Comparison of ENCODE assay signal across 8 cellular contexts in genomic region chr6:18323935-18324707, GRCh38. TPM values are rescaled to one million over a fixed set of nuclear protein-coding genes. Genes with fewer than 3 reads are reported as not detected.
A peak's percentile ranks its signal among the peaks of the same experiment; 100 is the strongest.
DNase-seq lines count a peak whose midpoint lies in the region; ATAC-seq, FAIRE-seq and TF ChIP-seq lines count a peak whose summit lies in the region.

No MANE protein-coding gene starts in this region.

- POLR2A ChIA-PET in K562 (lab: Yijun Ruan, JAX) = interaction anchor here (0.9 kb wide), 1 partner anchor 8 kb away, joined by 3 read pairs; no protein-coding TSS in a partner anchor

- peak; percentile 79 to 87 for TF ChIP-seq RAD21 in K562 (CRISPR knock-in tag; conservative IDR thresholded peaks at IDR 0.05 in 1 of 2, IDR thresholded peaks at IDR 0.05 in 1 of 2)

- no peak overlapping the region for H3K4me3 ChIP-seq in K562
- H3K4me3 ChIP-seq in testis = no peak overlapping the region

- BruUV-seq in K562 (replicated peaks; lab: Mats Ljungman, UMichigan) = no TSS peak

- FAIRE-seq in K562 (lab: Jason Lieb, UNC) = peak; percentile 84

- H3K9me1 ChIP-seq in K562 (ENCODE audit: control insufficient read depth, insufficient read depth, low read length) = no peaks in the 10 kb centered on the region

- no peak overlapping the region for H2AFZ ChIP-seq in K562 (ENCODE audit: low read depth, low read length)

- no peaks in the 10 kb centered on the region for H3K9me3 ChIP-seq in K562 (replicated peaks; ENCODE audit: control insufficient read depth, insufficient read depth, low read depth, low read length)
- H3K9me3 ChIP-seq in testis = no peaks in the 10 kb centered on the region

- 0 out of 2 replicates have a peak, but pooled peaks cover 3% of the 10 kb centered on the region for H4K20me1 ChIP-seq in K562 (replicated peaks; ENCODE audit: control insufficient read depth, insufficient read depth, low read length)

- no peak for TF ChIP-seq EP300 in K562 (IDR thresholded peaks at IDR 0.05; ENCODE audit: low read length)

- no peaks in the 10 kb centered on the region for H3K79me2 ChIP-seq in K562 (ENCODE audit: control insufficient read depth, insufficient read depth, low read length)

- H3K9ac ChIP-seq in K562 (ENCODE audit: insufficient read depth in 1 of 2, low read depth in 2 of 2, low read length in 2 of 2) = no peak overlapping the region

- DNase-seq in AG09319 (ENCODE audit: extremely low read depth, low read depth) (no peak), GM13977 (ENCODE audit: low spot score) (peak; percentile 63), NCI-H69 (lab: John Stamatoyannopoulos, UW) (peak; percentile 77), K562 (ENCODE audit: extremely low read depth in 1 of 4, low spot score in 3 of 4) (peak; percentile 42 to 60 (median 56)), iPS-NIHi7 (ENCODE audit: extremely low spot score) (peak; percentile 68), testis (peak; percentile 25)
- no peak for DNase-seq in activated naive CD4-positive, alpha-beta T cell treated with anti-CD3 and anti-CD28 coated beads, Interleukin-2, amount 50 U/mL, for 16 hours

- no peaks in the 10 kb centered on the region for H3K4me1 ChIP-seq in K562 (replicated peaks in 1 of 2; ENCODE audit: control insufficient read depth in 2 of 2, insufficient read depth in 2 of 2, low read length in 2 of 2)
- H3K4me1 ChIP-seq in testis = no peaks in the 10 kb centered on the region

- peak; percentile 71 for ATAC-seq in HG03378 (IDR thresholded peaks at IDR 0.05; ENCODE audit: unreplicated experiment)
- ATAC-seq in K562 = peak; percentile 82

- in situ Hi-C loops in GM13977 (cut with MboI; ENCODE audit: low pct_unique_long_range_greater_than_20kb, low sequenced_read_pairs, unreplicated experiment) (no loop called here), K562 (cut with MboI) (loop anchor here (25.0 kb wide), 1 partner anchor 1162 kb away; no protein-coding TSS in a partner anchor)

- under 1% methylated on average over 8 of the region's 8 CpGs for WGBS in K562 (ENCODE audit: insufficient coverage, low coverage, missing lambda C conversion rate)
- WGBS in testis, 2 donors = 44 to 51% methylated on average over 8 of the region's 8 CpGs

- intact Hi-C loops in K562 (cut with micrococcal nuclease) = loop anchor here (1.0 to 10.0 kb wide), 4 partner anchors 180 to 1167 kb away; no protein-coding TSS in a partner anchor
- intact Hi-C loops in testis (cut with DNase I; ENCODE audit: low total_unique reads) = no loop called here

- peak; percentile 62 for TF ChIP-seq CTCF in AG09319 (IDR thresholded peaks at IDR 0.05; ENCODE audit: low read depth, low read length)
- peak; percentile 68 for TF ChIP-seq CTCF in GM13977 (IDR thresholded peaks at IDR 0.05; ENCODE audit: extremely low read depth, insufficient read depth, missing control alignments)
- peak; percentile 60 to 85 (median 79); a peak in 5 of 6 replicates for TF ChIP-seq CTCF in K562 (IDR thresholded peaks at IDR 0.05 in 2 of 3, conservative IDR thresholded peaks at IDR 0.05 in 1 of 3; ENCODE audit: insufficient read depth in 2 of 3, low read depth in 1 of 3, low read length in 3 of 3)
- TF ChIP-seq CTCF in testis (IDR thresholded peaks at IDR 0.05) = peak; percentile 41 to 66 (median 66)

- no peak overlapping the region for H3K4me2 ChIP-seq in K562 (ENCODE audit: insufficient read depth, low read length)

- H3K36me3 ChIP-seq in K562 (ENCODE audit: control insufficient read depth, insufficient read depth, low read length) = no peaks in the 10 kb centered on the region
- no peaks in the 10 kb centered on the region for H3K36me3 ChIP-seq in testis (ENCODE audit: low read depth, missing control alignments)

- CTCF ChIA-PET in K562 (lab: Yijun Ruan, JAX; ENCODE audit: low intra/inter-chr PET ratio) = interaction anchor here (0.7 to 3.1 kb wide), 4 partner anchors 10 to 1967 kb away, joined by 3 to 22 read pairs (median 4); no protein-coding TSS in a partner anchor

- H3K27me3 ChIP-seq in K562 (ENCODE audit: control insufficient read depth in 2 of 2, insufficient read depth in 2 of 2, low read length in 2 of 2) = peaks cover 5 to 10% of the 10 kb centered on the region in 2 experiments; a peak in 2 of 5 replicates
- no peaks in the 10 kb centered on the region for H3K27me3 ChIP-seq in testis

- TF ChIP-seq POLR2A in K562 (conservative IDR thresholded peaks at IDR 0.05) (no peak), testis (IDR thresholded peaks at IDR 0.05) (no peak)

- H3K27ac ChIP-seq in K562 (ENCODE audit: extremely low read depth, low read depth, low read length) = no peak overlapping the region
- no peak overlapping the region for H3K27ac ChIP-seq in testis

TF ChIP-seq in K562, 482 proteins besides CTCF, POLR2A, EP300 and RAD21 (continues in another document):
- TF ChIP-seq C11orf30 (IDR thresholded peaks at IDR 0.05; ENCODE audit: low read depth) (no peak), LARP7 (IDR thresholded peaks at IDR 0.05) (no peak), CREM (IDR thresholded peaks at IDR 0.05; ENCODE audit: low read depth) (no peak), RCOR1 (IDR thresholded peaks at IDR 0.05; ENCODE audit: borderline replicate concordance in 1 of 2, low read depth in 2 of 2, low read length in 2 of 2) (peak; percentile 27 to 81; a peak in 3 of 4 replicates), CAMTA2 (CRISPR knock-in tag; conservative IDR thresholded peaks at IDR 0.05) (no peak), PHF21A (IDR thresholded peaks at IDR 0.05; ENCODE audit: borderline replicate concordance, low read depth) (peak; percentile 84), DEAF1 (CRISPR knock-in tag; IDR thresholded peaks at IDR 0.05) (peak; percentile 28; the same call in 1 of the 2 replicates), TCF7L2 (IDR thresholded peaks at IDR 0.05; ENCODE audit: low read depth, low read length) (no peak), ZBTB17 (CRISPR knock-in tag; IDR thresholded peaks at IDR 0.05) (no peak), E2F6 (IDR thresholded peaks at IDR 0.05; ENCODE audit: borderline replicate concordance in 1 of 2, extremely low read depth in 1 of 2, insufficient read depth in 1 of 2, insufficient read length in 1 of 2, low read depth in 1 of 2, low read length in 1 of 2, poor library complexity in 1 of 2, severe bottlenecking in 1 of 2) (no peak), RNF219 (CRISPR knock-in tag; IDR thresholded peaks at IDR 0.05) (no peak), KDM1A (IDR thresholded peaks at IDR 0.05) (peak; percentile 85 to 89)

RNA-seq across cellular contexts. Expression of gene DEK, which starts 59.8 kb away (rescaled TPM):
- 21.2 and 110 TPM in 2 replicates for total RNA-seq in K562 (2011; cell fraction: chromatin; rRNA removed; ENCODE audit: low replicate concordance)
- total RNA-seq in K562 (2011; cell fraction: nucleolus; rRNA removed) = 20.5 and 22.8 TPM in 2 replicates
- 31.5 and 48.7 TPM in 2 replicates for total RNA-seq in K562 (2011; cell fraction: nucleoplasm; rRNA removed)
- total RNA-seq in K562 (2014; rRNA removed) = 284 and 338 TPM in 2 replicates
- 239 and 276 TPM in 2 replicates for total RNA-seq in K562 (2014; rRNA removed; fragmentation: Illumina TruSeq; extraction: Trizol)
- total RNA-seq in K562 (2015; rRNA removed; fragmentation: Illumina TruSeq; extraction: Trizol) = 293 and 306 TPM in 2 replicates
- total RNA-seq in K562 (2021) = 171 and 181 TPM in 2 replicates
- 104 and 155 TPM in 2 replicates for polyA plus RNA-seq in K562 (2011; rRNA removed)
- 17.2 and 34.6 TPM in 2 replicates for polyA plus RNA-seq in K562 (2011; cell fraction: cytosol; rRNA removed)
- polyA plus RNA-seq in K562 (2011; cell fraction: nucleus; rRNA removed) = 25.4 and 30.2 TPM in 2 replicates
- 131 and 141 TPM in 2 replicates for polyA plus RNA-seq in K562 (2012)
- polyA plus RNA-seq in K562 (2014; fragmentation: Illumina TruSeq; extraction: Trizol) = 205 and 279 TPM in 2 replicates
- polyA plus RNA-seq in K562 (2014; fragmentation: Nextera tagmentation; extraction: Ambion mirVana) = 10 to 100 TPM; 82.3 to 87.3 TPM
- polyA plus RNA-seq in K562 (2014; rRNA removed) = 160 and 184 TPM in 2 replicates
- 72.9 and 76.0 TPM in 2 replicates for polyA minus RNA-seq in K562 (2011; rRNA and poly(A)+ RNA removed)
- polyA minus RNA-seq in K562 (2011; cell fraction: cytosol; rRNA and poly(A)+ RNA removed) = 70.9 and 74.1 TPM in 2 replicates
- polyA minus RNA-seq in K562 (2011; cell fraction: nucleus; rRNA and poly(A)+ RNA removed) = 34.7 and 48.3 TPM in 2 replicates
- 10 to 100 TPM; 53.8 to 65.2 TPM for total RNA-seq in testis
- polyA plus RNA-seq in testis (ENCODE audit: insufficient read depth, low read depth, low replicate concordance) = 14.0 TPM

Comparison
In these comparisons a context has a peak if more than half of its experiments do, and no peak if none do; other contexts are left out.
1. DNase-seq: peak in GM13977 (single experiment), NCI-H69 (single experiment), K562 (4 of 4), iPS-NIHi7 (single experiment) and testis (single experiment); none in AG09319 (single experiment) and activated naive CD4-positive, alpha-beta T cell treated with anti-CD3 and anti-CD28 coated beads, Interleukin-2, amount 50 U/mL, for 16 hours (single experiment).
2. Peak in every context shown above with its lines, with median percentiles within 50 percentile points of each other: CTCF ChIP-seq.